27 cellular contexts compared by ENCODE assay signal in the genomic region with DNA sequence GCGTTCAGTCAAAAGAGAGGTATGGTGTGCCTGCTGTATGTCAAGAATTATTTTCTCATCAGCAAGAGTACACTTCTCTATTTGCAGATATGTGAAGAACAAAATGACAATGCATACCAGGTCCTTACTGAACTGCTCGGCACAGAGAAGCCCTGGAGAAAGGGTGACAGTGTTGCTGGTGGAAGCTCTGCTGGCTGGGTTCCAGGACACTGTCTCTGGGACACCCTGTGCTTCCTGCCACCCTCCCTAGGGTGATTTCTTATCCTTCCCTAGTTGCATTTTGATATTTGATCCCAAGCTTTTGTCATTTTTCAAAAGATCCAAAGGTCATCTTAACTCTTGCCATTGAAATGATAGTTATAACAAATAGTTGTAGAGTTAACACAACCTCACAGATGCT. TPM values are rescaled to one million over a fixed set of nuclear protein-coding genes. Genes with fewer than 3 reads are reported as not detected.
"Had no signal": no experiment of that assay in that cellular context is flagged by ENCODE, and none has a peak within 500 bp of the region (broad histone marks: within the 10 kb centered on the region; RNA-seq: fewer than 3 reads in every experiment).

No MANE protein-coding gene starts in this region.

- H3K4me3 ChIP-seq: stomach, suprapubic skin, thoracic aorta, thyroid gland, tibial artery, tibial nerve, transverse colon, upper lobe of left lung, upper lobe of right lung, uterus, vagina had no signal

- DNase-seq: stimulated activated CD4-positive, alpha-beta T cell treated with anti-CD3 and anti-CD28 coated beads, Interleukin-2, amount 100 ng/mL, for 48 hours; stimulated activated CD4-positive, alpha-beta T cell treated with anti-CD3 and anti-CD28 coated beads, Interleukin-4, amount 100 ng/mL, for 1 hour; stimulated activated CD4-positive, alpha-beta T cell treated with anti-CD3 and anti-CD28 coated beads, Interleukin-4, amount 100 ng/mL, for 24 hours; stimulated activated CD4-positive, alpha-beta T cell treated with anti-CD3 and anti-CD28 coated beads, Interleukin-4, amount 100 ng/mL, for 4 hours; stimulated activated CD8-positive, alpha-beta memory T cell treated with anti-CD3 and anti-CD28 coated beads, Interleukin-4, amount 100 ng/mL, for 48 hours; stimulated activated naive B cell treated with anti-CD40 and anti-IgM and Interleukin-4, amounts not matched to agents 10 μg/mL and 1 μg/mL and 100 μg/mL, for 72 hours; stimulated activated naive CD4-positive, alpha-beta T cell; stimulated activated naive CD4-positive, alpha-beta T cell treated with Interleukin-2 at 50 U/mL for 16 hours; stimulated activated naive CD8-positive, alpha-beta T cell treated with anti-CD3 and anti-CD28 coated beads, Interleukin-15, amount 100 ng/mL, for 72 hours; stimulated activated naive CD8-positive, alpha-beta T cell treated with anti-CD3 and anti-CD28 coated beads, Interleukin-15, Interleukin-2, amounts not matched to agents 100 U/mL and 50 U/mL, for 24 hours; stomach; substantia nigra; thyroid gland; tibial artery; transverse colon; trophoblast cell; upper lobe of left lung; upper lobe of right lung; uterus had no signal

- H3K27ac ChIP-seq: stomach, suprapubic skin, thoracic aorta, thyroid gland, tibial artery, tibial nerve, transverse colon, upper lobe of left lung, upper lobe of right lung, uterus, vagina had no signal

- H3K36me3 ChIP-seq: stomach, suprapubic skin, thoracic aorta, thyroid gland, tibial artery, tibial nerve, transverse colon, upper lobe of left lung, upper lobe of right lung, uterus, vagina had no signal

- H3K9me3 ChIP-seq: stomach, suprapubic skin, thoracic aorta, thyroid gland, tibial artery, tibial nerve, transverse colon, upper lobe of left lung, upper lobe of right lung, uterus, vagina had no signal

- H3K4me1 ChIP-seq: stomach, suprapubic skin, thyroid gland, tibial artery, tibial nerve, transverse colon, upper lobe of right lung, uterus, vagina had no signal

- H3K27me3 ChIP-seq: thyroid gland, tibial nerve, transverse colon, upper lobe of left lung, upper lobe of right lung, uterus, vagina had no signal

RNA-seq across cellular contexts. Expression of gene CST5, which starts 8.3 kb away (rescaled TPM):
- total RNA-seq: stomach, subcutaneous adipose tissue, suprapubic skin, temporal lobe, thoracic aorta, thyroid gland, tibial nerve, transverse colon, ureter, urinary bladder, uterus, vagina had no signal
- polyA plus RNA-seq: urinary bladder had no signal
